Comparison of ENCODE assay signal across 8 cellular contexts in the genomic region with DNA sequence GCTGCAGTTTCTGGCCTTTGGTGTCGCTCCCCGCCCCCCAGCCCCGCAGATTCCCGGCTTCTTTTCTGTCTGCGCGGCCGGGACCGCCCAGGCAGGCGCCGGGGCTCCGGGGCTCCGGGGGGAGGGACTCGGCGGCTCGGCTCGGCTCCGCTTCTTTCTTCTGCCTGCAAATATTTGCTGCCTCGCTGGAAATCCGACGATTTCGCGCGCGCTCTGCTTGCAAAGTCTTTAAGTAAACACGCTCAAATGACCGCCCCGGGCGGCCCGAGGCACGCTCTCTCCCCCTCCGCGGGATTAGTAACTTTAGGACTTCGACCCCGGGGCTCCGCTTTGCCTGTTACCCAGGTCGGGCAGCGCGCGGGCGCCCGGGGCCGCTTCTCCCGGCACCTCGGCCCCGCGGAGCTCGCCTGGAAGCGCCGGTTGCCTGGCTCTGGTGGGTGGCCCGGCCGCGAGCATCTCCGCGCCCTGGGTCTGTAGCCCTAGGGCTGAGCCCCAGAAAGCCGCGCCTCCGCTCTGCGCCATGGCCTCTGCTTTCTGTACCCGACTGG. TPM values are rescaled to one million over a fixed set of nuclear protein-coding genes. Genes with fewer than 3 reads are reported as not detected.
DNase-seq lines count a peak whose midpoint lies in the region; ATAC-seq, FAIRE-seq and TF ChIP-seq lines count a peak whose summit lies in the region.

No MANE protein-coding gene starts in this region.

- intact Hi-C loops in Right ventricle myocardium superior (cut with DNase I), result no loop called here
- intact Hi-C loops in right lobe of liver (cut with DNase I), result no loop called here

- H3K9me3 Mint-ChIP-seq in astrocyte (ENCODE audit: unreplicated experiment) (no peaks in the 10 kb centered on the region), type B pancreatic cell (no peaks in the 10 kb centered on the region)

- no peak for FAIRE-seq in astrocyte (lab: Jason Lieb, UNC)

- peaks cover 2% of the 10 kb centered on the region for H3K4me1 Mint-ChIP-seq in astrocyte (ENCODE audit: low read depth, unreplicated experiment)
- H3K4me1 Mint-ChIP-seq in type B pancreatic cell (ENCODE audit: unreplicated experiment), result peaks cover 23% of the 10 kb centered on the region

- no peaks in the 10 kb centered on the region for H3K4me1 ChIP-seq in cardiac muscle cell (ENCODE audit: low read depth)
- peaks cover 18% of the 10 kb centered on the region for H3K4me1 ChIP-seq in astrocyte (ENCODE audit: insufficient read depth, low read length)
- H3K4me1 ChIP-seq in right lobe of liver, result peaks cover 0 to 44% (median 15%) of the 10 kb centered on the region in 4 donors

- TF ChIP-seq CTCF in cardiac muscle cell (IDR thresholded peaks at IDR 0.05; ENCODE audit: low read depth, low read length), result no peak
- no peak for TF ChIP-seq CTCF in astrocyte (IDR thresholded peaks at IDR 0.05; ENCODE audit: insufficient read depth, low read depth, low read length)
- no peak for TF ChIP-seq CTCF in right lobe of liver (IDR thresholded peaks at IDR 0.05)
- no peak for TF ChIP-seq CTCF in type B pancreatic cell (conservative IDR thresholded peaks at IDR 0.05)

- H3K27me3 ChIP-seq in cardiac muscle cell (peaks cover 85% of the 10 kb centered on the region), astrocyte (ENCODE audit: insufficient read depth, low read length) (peaks cover 81% of the 10 kb centered on the region), right lobe of liver (peaks cover 7 to 54% of the 10 kb centered on the region in 2 donors)

- H2AFZ ChIP-seq in astrocyte (ENCODE audit: low read depth, low read length), result peak overlapping the region; percentile 41

- H3K36me3 ChIP-seq in cardiac muscle cell (no peaks in the 10 kb centered on the region), astrocyte (ENCODE audit: insufficient read depth, low read length) (no peaks in the 10 kb centered on the region), right lobe of liver (no peaks in the 10 kb centered on the region)

- 0% methylated on average over 3 of the region's 59 CpGs for WGBS in right lobe of liver (ENCODE audit: insufficient coverage, low coverage, low lambda C conversion rate, missing lambda C conversion rate)

- H3K79me2 ChIP-seq in astrocyte (ENCODE audit: insufficient read depth, low read length), result no peaks in the 10 kb centered on the region

- H3K27ac ChIP-seq in cardiac muscle cell (no peak overlapping the region), astrocyte (ENCODE audit: low read depth, low read length) (no peak overlapping the region), right lobe of liver (no peak overlapping the region)

- ATAC-seq in Right ventricle myocardium superior (ENCODE audit: poor library complexity) (no peak), right lobe of liver (peak; percentile 64 to 77 (median 66))

- DNase-seq in cardiac muscle cell (ENCODE audit: low read depth in 1 of 2, low spot score in 1 of 2) (peak in 1 of 2 donors; percentile 62), Right ventricle myocardium superior (no peak), astrocyte (ENCODE audit: low read depth) (no peak), right lobe of liver (peak; percentile 83 to 88 (median 88)), type B pancreatic cell (ENCODE audit: extremely low spot score, unreplicated experiment) (peak; percentile 78), iPS-NIHi7 (ENCODE audit: extremely low spot score) (no peak), NCI-H82 treated with DMSO at 0.1 percent for 48 hours (lab: John Stamatoyannopoulos, UW; ENCODE audit: unreplicated experiment) (no peak), MV-4-11 (lab: John Stamatoyannopoulos, UW) (no peak)

- H3K9me3 ChIP-seq in cardiac muscle cell (ENCODE audit: low read depth), result no peaks in the 10 kb centered on the region
- no peaks in the 10 kb centered on the region for H3K9me3 ChIP-seq in astrocyte (ENCODE audit: insufficient read depth, low read depth, low read length)
- no peaks in the 10 kb centered on the region for H3K9me3 ChIP-seq in right lobe of liver

- H3K4me2 ChIP-seq in astrocyte (ENCODE audit: low read length), result peak overlapping the region; percentile 82

- H3K36me3 Mint-ChIP-seq in astrocyte (ENCODE audit: low read depth, unreplicated experiment), result peaks cover 2% of the 10 kb centered on the region
- H3K36me3 Mint-ChIP-seq in type B pancreatic cell, result peaks cover 4% of the 10 kb centered on the region

- TF ChIP-seq POLR2A in right lobe of liver (IDR thresholded peaks at IDR 0.05), result no peak

- H3K27ac Mint-ChIP-seq in astrocyte (ENCODE audit: unreplicated experiment), result no peak overlapping the region
- peak overlapping the region; percentile 56 for H3K27ac Mint-ChIP-seq in type B pancreatic cell

- H3K4me3 Mint-ChIP-seq in astrocyte (ENCODE audit: unreplicated experiment) (peak overlapping the region; percentile 77), type B pancreatic cell (peak overlapping the region; percentile 87)

- peaks cover 22% of the 10 kb centered on the region for H4K20me1 ChIP-seq in astrocyte (ENCODE audit: insufficient read depth, low read length)

- H3K27me3 Mint-ChIP-seq in astrocyte (ENCODE audit: low read depth, unreplicated experiment) (peaks cover 51% of the 10 kb centered on the region), type B pancreatic cell (peaks cover 68% of the 10 kb centered on the region)

- H3K9ac ChIP-seq in astrocyte (ENCODE audit: low read length), result no peak overlapping the region

- H3K4me3 ChIP-seq in cardiac muscle cell (peak overlapping the region; percentile 38), astrocyte (ENCODE audit: insufficient read depth, low read depth, low read length) (peak overlapping the region; percentile 46), right lobe of liver (peak overlapping the region; percentile 43 to 53 (median 52))

RNA-seq across cellular contexts. Expression of gene GATA3, which starts 3.9 kb away (rescaled TPM):
- total RNA-seq in cardiac muscle cell, result 2.1 and 3.4 TPM in 2 replicates
- 4.4 and 11.4 TPM in 2 replicates for polyA plus RNA-seq in cardiac muscle cell
- total RNA-seq in Right ventricle myocardium superior, result 0.83 TPM
- total RNA-seq in astrocyte, result 11.8 and 17.6 TPM in 2 replicates
- total RNA-seq in right lobe of liver, result 1 to 10 TPM in 1 of 6 experiments, under 1 TPM in 4, not detected in 1; 0.26 to 1.0 (median 0.53) TPM
- total RNA-seq in type B pancreatic cell (ENCODE audit: low replicate concordance), result 18.5 and 71.4 TPM in 2 replicates

Comparison
In these comparisons a context has a peak if more than half of its experiments do, and no peak if none do; other contexts are left out.
1. DNase-seq: peak in right lobe of liver (3 of 3) and type B pancreatic cell (single experiment); none in Right ventricle myocardium superior (single experiment), astrocyte (single experiment), iPS-NIHi7 (single experiment), NCI-H82 treated with DMSO at 0.1 percent for 48 hours (single experiment) and MV-4-11 (single experiment).
2. Peak in every context shown above with its lines, with median percentiles within 50 percentile points of each other: H3K4me3 ChIP-seq.